Comparison of ENCODE assay signal across 8 cellular contexts in genomic region chr17:979539-980405, GRCh38. TPM values are rescaled to one million over a fixed set of nuclear protein-coding genes. Genes with fewer than 3 reads are reported as not detected.
DNase-seq lines count a peak whose midpoint lies in the region; ATAC-seq lines count a peak whose summit lies in the region.

Gene NXN (minus strand): TSS chr17:979776.

- peak within 1 kb of the TSS; percentile 76 to 93 for H3K4me3 ChIP-seq in mesenchymal stem cell (ENCODE audit: insufficient read depth in 1 of 2, low read depth in 1 of 2, low read length in 2 of 2)

- H3K23ac ChIP-seq in mesenchymal stem cell (ENCODE audit: low read length in 2 of 2), result peak within 1 kb of the TSS in 1 of 2 experiments; percentile 98

- peak within 1 kb of the TSS; percentile 86 to 98 for H3K18ac ChIP-seq in mesenchymal stem cell (ENCODE audit: low read depth in 1 of 2, low read length in 2 of 2)

- peak within 1 kb of the TSS; percentile 36 to 97 for H3K14ac ChIP-seq in mesenchymal stem cell (ENCODE audit: low read length in 2 of 2)

- peak within 1 kb of the TSS; percentile 67 for H3K27ac ChIP-seq in mesenchymal stem cell (ENCODE audit: low read length, poor library complexity, severe bottlenecking)

- no peak within 1 kb of the TSS for H2AK5ac ChIP-seq in mesenchymal stem cell (ENCODE audit: low read length, severe bottlenecking)

- H3K4me1 ChIP-seq in mesenchymal stem cell (ENCODE audit: control insufficient read depth, insufficient read depth, low read depth, low read length), result peaks cover 11% of the 10 kb centered on the region

- peak; percentile 65 for ATAC-seq in HG03045 (IDR thresholded peaks at IDR 0.05; ENCODE audit: unreplicated experiment)

- H2BK15ac ChIP-seq in mesenchymal stem cell (ENCODE audit: low read depth, poor library complexity, severe bottlenecking), result peak within 1 kb of the TSS; percentile 23

- H3K36me3 ChIP-seq in mesenchymal stem cell (ENCODE audit: control insufficient read depth in 1 of 2, insufficient read depth in 2 of 2, low read depth in 1 of 2, low read length in 2 of 2), result no peaks in the 10 kb centered on the region

- H2BK5ac ChIP-seq in mesenchymal stem cell (ENCODE audit: low read depth, low read length, poor library complexity, severe bottlenecking), result peak within 1 kb of the TSS; percentile 86

- no peaks in the 10 kb centered on the region for H3K79me1 ChIP-seq in mesenchymal stem cell (replicated peaks; ENCODE audit: low read length, poor library complexity, severe bottlenecking)

- H4K91ac ChIP-seq in mesenchymal stem cell (ENCODE audit: low read length), result peak within 1 kb of the TSS; percentile 92

- peak within 1 kb of the TSS; percentile 84 for H2BK120ac ChIP-seq in mesenchymal stem cell (ENCODE audit: low read depth, low read length)

- WGBS in mesenchymal stem cell, result 5% methylated on average over 38 of the region's 94 CpGs

- H3K9me3 ChIP-seq in mesenchymal stem cell (ENCODE audit: control insufficient read depth, low read length), result no peaks in the 10 kb centered on the region

- H3K27me3 ChIP-seq in mesenchymal stem cell (ENCODE audit: control insufficient read depth in 1 of 2, insufficient read depth in 1 of 2, low read length in 2 of 2), result peaks cover 0 to 17% of the 10 kb centered on the region in 2 experiments

- H3K4ac ChIP-seq in mesenchymal stem cell (ENCODE audit: low read depth in 1 of 2, low read length in 2 of 2), result peak within 1 kb of the TSS; percentile 75 to 93

- H2BK12ac ChIP-seq in mesenchymal stem cell (ENCODE audit: low read length in 2 of 2), result peak within 1 kb of the TSS in 1 of 2 experiments; percentile 84

- peak; percentile 56 to 63 for DNase-seq in NCI-H2081 (lab: John Stamatoyannopoulos, UW)
- DNase-seq in NCI-H2081 treated with DMSO at 0.1 percent for 48 hours (lab: John Stamatoyannopoulos, UW), result no peak
- peak; percentile 85 for DNase-seq in NCI-H748 (lab: John Stamatoyannopoulos, UW; ENCODE audit: unreplicated experiment)
- peak; percentile 96 for DNase-seq in activated CD8-positive, alpha-beta memory T cell treated with anti-CD3 and anti-CD28 coated beads for 24 hours
- peak; percentile 82 for DNase-seq in effector CD8-positive, alpha-beta T cell (lab: John Stamatoyannopoulos, UW)
- peak; percentile 66 for DNase-seq in mesenchymal stem cell
- DNase-seq in stimulated activated CD8-positive, alpha-beta memory T cell treated with anti-CD3 and anti-CD28 coated beads, Interleukin-12 subunit alpha, Interleukin-12 subunit beta, amount 100 ng/mL, for 24 hours (ENCODE audit: extremely low read depth), result peak; percentile 75

- peak within 1 kb of the TSS; percentile 96 for H3K4me2 ChIP-seq in mesenchymal stem cell (ENCODE audit: low read length, poor library complexity, severe bottlenecking)

- H4K8ac ChIP-seq in mesenchymal stem cell (ENCODE audit: low read length), result peak within 1 kb of the TSS; percentile 83

- H3K9ac ChIP-seq in mesenchymal stem cell (ENCODE audit: low read length), result peak within 1 kb of the TSS; percentile 81

- H2AFZ ChIP-seq in mesenchymal stem cell (ENCODE audit: low read depth, low read length), result peak within 1 kb of the TSS; percentile 42

RNA-seq across cellular contexts. Expression of gene NXN, which starts in this region (rescaled TPM):
- 83.3 TPM for polyA plus RNA-seq in mesenchymal stem cell (2013, experiment 1 of 2)
- polyA plus RNA-seq in mesenchymal stem cell (2013, experiment 2 of 2), result 82.4 TPM
